1 cellular context compared by ENCODE assay signal in genomic region chr3:193843447-193844301, GRCh38.
TF ChIP-seq lines count a peak whose summit lies in the region.

No MANE protein-coding gene starts in this region.

TF ChIP-seq in HepG2, 621 proteins besides CTCF, POLR2A, EP300 and RAD21 (continued from another document and continues in another):
- TF ChIP-seq, protein P1, sequence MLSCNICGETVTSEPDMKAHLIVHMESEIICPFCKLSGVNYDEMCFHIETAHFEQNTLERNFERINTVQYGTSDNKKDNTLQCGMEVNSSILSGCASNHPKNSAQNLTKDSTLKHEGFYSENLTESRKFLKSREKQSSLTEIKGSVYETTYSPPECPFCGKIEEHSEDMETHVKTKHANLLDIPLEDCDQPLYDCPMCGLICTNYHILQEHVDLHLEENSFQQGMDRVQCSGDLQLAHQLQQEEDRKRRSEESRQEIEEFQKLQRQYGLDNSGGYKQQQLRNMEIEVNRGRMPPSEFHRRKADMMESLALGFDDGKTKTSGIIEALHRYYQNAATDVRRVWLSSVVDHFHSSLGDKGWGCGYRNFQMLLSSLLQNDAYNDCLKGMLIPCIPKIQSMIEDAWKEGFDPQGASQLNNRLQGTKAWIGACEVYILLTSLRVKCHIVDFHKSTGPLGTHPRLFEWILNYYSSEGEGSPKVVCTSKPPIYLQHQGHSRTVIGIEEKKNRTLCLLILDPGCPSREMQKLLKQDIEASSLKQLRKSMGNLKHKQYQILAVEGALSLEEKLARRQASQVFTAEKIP (CRISPR knock-in tag; IDR thresholded peaks at IDR 0.05; ENCODE audit: borderline replicate concordance), result no peak
- TF ChIP-seq NCOA2 (CRISPR knock-in tag; IDR thresholded peaks at IDR 0.05) (peak; percentile 26; the same call in 1 of the 2 replicates), KLF16 (CRISPR knock-in tag; IDR thresholded peaks at IDR 0.05) (no peak), PTBP1 (IDR thresholded peaks at IDR 0.05; ENCODE audit: low read depth, low read length, poor library complexity, severe bottlenecking) (no peak), CAMTA2 (CRISPR knock-in tag; IDR thresholded peaks at IDR 0.05; ENCODE audit: borderline replicate concordance) (no peak), DBP (CRISPR knock-in tag; IDR thresholded peaks at IDR 0.05; ENCODE audit: not compliant biosample characterization) (no peak), ZZZ3 (CRISPR knock-in tag; IDR thresholded peaks at IDR 0.05; ENCODE audit: borderline replicate concordance) (no peak), MLXIP (CRISPR knock-in tag; IDR thresholded peaks at IDR 0.05; ENCODE audit: borderline replicate concordance) (no peak), PITX1 (CRISPR knock-in tag; IDR thresholded peaks at IDR 0.05) (no peak), ZNF264 (CRISPR knock-in tag; IDR thresholded peaks at IDR 0.05) (no peak), ZNF670 (CRISPR knock-in tag; IDR thresholded peaks at IDR 0.05; ENCODE audit: borderline replicate concordance) (no peak), YEATS4 (CRISPR knock-in tag; IDR thresholded peaks at IDR 0.05; ENCODE audit: borderline replicate concordance) (no peak), LCORL (IDR thresholded peaks at IDR 0.05) (no peak), LCORL (CRISPR knock-in tag; IDR thresholded peaks at IDR 0.05) (0 out of 2 replicates have a peak, but pooled peaks have one; percentile 11), PRPF4 (IDR thresholded peaks at IDR 0.05; ENCODE audit: low read depth, low read length, poor library complexity, severe bottlenecking) (no peak), HNRNPH1 (optimal IDR thresholded peaks at IDR 0.05; ENCODE audit: low read depth, low read length) (no peak), PLRG1 (conservative IDR thresholded peaks at IDR 0.05) (no peak), ZSCAN30 (CRISPR knock-in tag; IDR thresholded peaks at IDR 0.05) (no peak), ZNF34 (CRISPR knock-in tag; IDR thresholded peaks at IDR 0.05; ENCODE audit: borderline replicate concordance) (no peak), ZNF331 (CRISPR knock-in tag; IDR thresholded peaks at IDR 0.05) (0 out of 2 replicates have a peak, but pooled peaks have one; percentile 18), ZNF256 (CRISPR knock-in tag; conservative IDR thresholded peaks at IDR 0.05) (no peak), ZNF552 (CRISPR knock-in tag; IDR thresholded peaks at IDR 0.05; ENCODE audit: borderline replicate concordance) (no peak), ZEB1 (IDR thresholded peaks at IDR 0.05; ENCODE audit: insufficient replicate concordance, low read depth) (peak; percentile 43), ZNF329 (CRISPR knock-in tag; IDR thresholded peaks at IDR 0.05; ENCODE audit: low read depth) (no peak), SIN3B (IDR thresholded peaks at IDR 0.05; ENCODE audit: low read length) (no peak), RBM22 (optimal IDR thresholded peaks at IDR 0.05; ENCODE audit: low read length) (no peak), SMAD9 (CRISPR knock-in tag; IDR thresholded peaks at IDR 0.05) (no peak), NONO (IDR thresholded peaks at IDR 0.05) (no peak), NONO (CRISPR knock-in tag; conservative IDR thresholded peaks at IDR 0.05) (no peak), FOXC1 (CRISPR knock-in tag; IDR thresholded peaks at IDR 0.05; ENCODE audit: borderline replicate concordance) (no peak), SOX5 (CRISPR knock-in tag; IDR thresholded peaks at IDR 0.05; ENCODE audit: borderline replicate concordance) (peak; percentile 36; the same call in 1 of the 2 replicates), RARA (CRISPR knock-in tag; IDR thresholded peaks at IDR 0.05) (peak; percentile 25; the same call in 1 of the 2 replicates), ZNF782 (CRISPR knock-in tag; IDR thresholded peaks at IDR 0.05; ENCODE audit: borderline replicate concordance) (no peak)
- TF ChIP-seq, protein P2, sequence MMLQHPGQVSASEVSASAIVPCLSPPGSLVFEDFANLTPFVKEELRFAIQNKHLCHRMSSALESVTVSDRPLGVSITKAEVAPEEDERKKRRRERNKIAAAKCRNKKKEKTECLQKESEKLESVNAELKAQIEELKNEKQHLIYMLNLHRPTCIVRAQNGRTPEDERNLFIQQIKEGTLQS (CRISPR knock-in tag; IDR thresholded peaks at IDR 0.05), result no peak
- TF ChIP-seq, protein P3, sequence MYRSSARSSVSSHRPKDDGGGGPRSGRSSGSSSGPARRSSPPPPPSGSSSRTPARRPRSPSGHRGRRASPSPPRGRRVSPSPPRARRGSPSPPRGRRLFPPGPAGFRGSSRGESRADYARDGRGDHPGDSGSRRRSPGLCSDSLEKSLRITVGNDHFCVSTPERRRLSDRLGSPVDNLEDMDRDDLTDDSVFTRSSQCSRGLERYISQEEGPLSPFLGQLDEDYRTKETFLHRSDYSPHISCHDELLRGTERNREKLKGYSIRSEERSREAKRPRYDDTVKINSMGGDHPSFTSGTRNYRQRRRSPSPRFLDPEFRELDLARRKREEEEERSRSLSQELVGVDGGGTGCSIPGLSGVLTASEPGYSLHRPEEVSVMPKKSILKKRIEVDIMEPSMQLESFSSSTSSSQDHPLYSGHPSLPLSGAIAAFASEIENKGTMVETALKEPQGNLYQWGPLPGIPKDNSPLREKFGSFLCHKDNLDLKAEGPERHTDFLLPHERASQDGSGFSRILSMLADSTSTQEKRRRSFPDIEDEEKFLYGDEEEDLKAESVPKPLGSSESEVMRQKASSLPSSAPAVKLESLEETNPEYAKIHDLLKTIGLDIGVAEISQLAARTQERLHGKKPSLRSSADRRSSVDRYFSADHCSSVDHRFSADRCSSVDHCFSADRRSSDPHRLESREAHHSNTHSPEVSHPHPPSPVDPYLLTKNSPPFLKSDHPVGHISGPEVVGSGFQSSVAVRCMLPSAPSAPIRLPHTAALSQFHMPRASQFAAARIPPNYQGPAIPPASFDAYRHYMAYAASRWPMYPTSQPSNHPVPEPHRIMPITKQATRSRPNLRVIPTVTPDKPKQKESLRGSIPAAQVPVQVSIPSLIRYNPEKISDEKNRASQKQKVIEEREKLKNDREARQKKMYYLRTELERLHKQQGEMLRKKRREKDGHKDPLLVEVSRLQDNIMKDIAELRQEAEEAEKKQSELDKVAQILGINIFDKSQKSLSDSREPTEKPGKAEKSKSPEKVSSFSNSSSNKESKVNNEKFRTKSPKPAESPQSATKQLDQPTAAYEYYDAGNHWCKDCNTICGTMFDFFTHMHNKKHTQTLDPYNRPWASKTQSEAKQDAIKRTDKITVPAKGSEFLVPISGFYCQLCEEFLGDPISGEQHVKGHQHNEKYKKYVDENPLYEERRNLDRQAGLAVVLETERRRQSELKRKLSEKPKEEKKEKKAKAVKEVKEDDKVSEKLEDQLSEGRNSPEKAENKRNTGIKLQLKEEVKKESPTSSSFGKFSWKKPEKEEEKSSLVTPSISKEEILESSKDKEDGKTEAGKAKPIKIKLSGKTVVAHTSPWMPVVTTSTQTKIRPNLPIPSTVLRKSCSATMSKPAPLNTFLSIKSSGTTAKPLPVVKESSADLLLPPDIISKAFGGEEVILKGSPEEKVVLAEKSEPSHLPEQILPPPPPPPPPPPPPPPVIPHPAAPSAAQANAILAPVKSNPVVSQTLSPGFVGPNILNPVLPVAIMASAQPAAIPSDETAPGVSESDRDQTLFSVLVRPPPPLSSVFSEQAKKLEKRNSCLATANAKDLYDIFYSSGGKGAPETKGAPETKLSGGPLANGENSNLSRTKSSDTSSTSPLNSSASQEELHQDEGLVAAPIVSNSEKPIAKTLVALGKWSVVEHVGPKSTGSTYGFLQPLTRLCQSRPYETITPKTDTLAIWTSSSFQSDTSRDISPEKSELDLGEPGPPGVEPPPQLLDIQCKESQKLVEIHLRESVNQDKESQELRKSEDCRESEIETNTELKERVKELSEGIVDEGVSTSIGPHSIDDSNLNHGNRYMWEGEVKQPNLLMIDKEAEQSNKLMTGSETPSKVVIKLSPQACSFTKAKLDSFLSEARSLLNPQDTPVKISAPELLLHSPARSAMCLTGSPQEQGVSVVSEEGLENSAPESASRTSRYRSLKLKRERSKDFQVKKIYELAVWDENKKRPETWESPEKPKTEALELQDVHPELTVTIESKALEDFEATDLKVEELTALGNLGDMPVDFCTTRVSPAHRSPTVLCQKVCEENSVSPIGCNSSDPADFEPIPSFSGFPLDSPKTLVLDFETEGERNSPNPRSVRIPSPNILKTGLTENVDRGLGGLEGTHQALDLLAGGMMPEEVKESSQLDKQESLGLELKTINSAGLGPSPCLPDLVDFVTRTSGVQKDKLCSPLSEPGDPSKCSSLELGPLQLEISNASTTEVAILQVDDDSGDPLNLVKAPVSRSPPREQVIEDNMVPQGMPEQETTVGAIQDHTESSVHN (CRISPR knock-in tag; IDR thresholded peaks at IDR 0.05), result no peak
- TF ChIP-seq, protein P4, sequence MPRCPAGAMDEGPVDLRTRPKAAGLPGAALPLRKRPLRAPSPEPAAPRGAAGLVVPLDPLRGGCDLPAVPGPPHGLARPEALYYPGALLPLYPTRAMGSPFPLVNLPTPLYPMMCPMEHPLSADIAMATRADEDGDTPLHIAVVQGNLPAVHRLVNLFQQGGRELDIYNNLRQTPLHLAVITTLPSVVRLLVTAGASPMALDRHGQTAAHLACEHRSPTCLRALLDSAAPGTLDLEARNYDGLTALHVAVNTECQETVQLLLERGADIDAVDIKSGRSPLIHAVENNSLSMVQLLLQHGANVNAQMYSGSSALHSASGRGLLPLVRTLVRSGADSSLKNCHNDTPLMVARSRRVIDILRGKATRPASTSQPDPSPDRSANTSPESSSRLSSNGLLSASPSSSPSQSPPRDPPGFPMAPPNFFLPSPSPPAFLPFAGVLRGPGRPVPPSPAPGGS (CRISPR knock-in tag; IDR thresholded peaks at IDR 0.05), result no peak
- TF ChIP-seq, protein P5, sequence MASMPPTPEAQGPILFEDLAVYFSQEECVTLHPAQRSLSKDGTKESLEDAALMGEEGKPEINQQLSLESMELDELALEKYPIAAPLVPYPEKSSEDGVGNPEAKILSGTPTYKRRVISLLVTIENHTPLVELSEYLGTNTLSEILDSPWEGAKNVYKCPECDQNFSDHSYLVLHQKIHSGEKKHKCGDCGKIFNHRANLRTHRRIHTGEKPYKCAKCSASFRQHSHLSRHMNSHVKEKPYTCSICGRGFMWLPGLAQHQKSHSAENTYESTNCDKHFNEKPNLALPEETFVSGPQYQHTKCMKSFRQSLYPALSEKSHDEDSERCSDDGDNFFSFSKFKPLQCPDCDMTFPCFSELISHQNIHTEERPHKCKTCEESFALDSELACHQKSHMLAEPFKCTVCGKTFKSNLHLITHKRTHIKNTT (CRISPR knock-in tag; IDR thresholded peaks at IDR 0.05), result no peak
- TF ChIP-seq, protein P6, sequence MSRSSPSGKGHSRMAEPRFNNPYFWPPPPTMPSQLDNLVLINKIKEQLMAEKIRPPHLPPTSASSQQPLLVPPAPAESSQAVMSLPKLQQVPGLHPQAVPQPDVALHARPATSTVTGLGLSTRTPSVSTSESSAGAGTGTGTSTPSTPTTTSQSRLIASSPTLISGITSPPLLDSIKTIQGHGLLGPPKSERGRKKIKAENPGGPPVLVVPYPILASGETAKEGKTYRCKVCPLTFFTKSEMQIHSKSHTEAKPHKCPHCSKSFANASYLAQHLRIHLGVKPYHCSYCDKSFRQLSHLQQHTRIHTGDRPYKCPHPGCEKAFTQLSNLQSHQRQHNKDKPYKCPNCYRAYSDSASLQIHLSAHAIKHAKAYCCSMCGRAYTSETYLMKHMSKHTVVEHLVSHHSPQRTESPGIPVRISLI (CRISPR knock-in tag; IDR thresholded peaks at IDR 0.05; ENCODE audit: borderline replicate concordance), result peak; percentile 76; the same call in 1 of the 2 replicates
- TF ChIP-seq, protein P7, sequence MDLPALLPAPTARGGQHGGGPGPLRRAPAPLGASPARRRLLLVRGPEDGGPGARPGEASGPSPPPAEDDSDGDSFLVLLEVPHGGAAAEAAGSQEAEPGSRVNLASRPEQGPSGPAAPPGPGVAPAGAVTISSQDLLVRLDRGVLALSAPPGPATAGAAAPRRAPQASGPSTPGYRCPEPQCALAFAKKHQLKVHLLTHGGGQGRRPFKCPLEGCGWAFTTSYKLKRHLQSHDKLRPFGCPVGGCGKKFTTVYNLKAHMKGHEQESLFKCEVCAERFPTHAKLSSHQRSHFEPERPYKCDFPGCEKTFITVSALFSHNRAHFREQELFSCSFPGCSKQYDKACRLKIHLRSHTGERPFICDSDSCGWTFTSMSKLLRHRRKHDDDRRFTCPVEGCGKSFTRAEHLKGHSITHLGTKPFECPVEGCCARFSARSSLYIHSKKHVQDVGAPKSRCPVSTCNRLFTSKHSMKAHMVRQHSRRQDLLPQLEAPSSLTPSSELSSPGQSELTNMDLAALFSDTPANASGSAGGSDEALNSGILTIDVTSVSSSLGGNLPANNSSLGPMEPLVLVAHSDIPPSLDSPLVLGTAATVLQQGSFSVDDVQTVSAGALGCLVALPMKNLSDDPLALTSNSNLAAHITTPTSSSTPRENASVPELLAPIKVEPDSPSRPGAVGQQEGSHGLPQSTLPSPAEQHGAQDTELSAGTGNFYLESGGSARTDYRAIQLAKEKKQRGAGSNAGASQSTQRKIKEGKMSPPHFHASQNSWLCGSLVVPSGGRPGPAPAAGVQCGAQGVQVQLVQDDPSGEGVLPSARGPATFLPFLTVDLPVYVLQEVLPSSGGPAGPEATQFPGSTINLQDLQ (CRISPR knock-in tag; IDR thresholded peaks at IDR 0.05), result no peak
- TF ChIP-seq, protein P8, sequence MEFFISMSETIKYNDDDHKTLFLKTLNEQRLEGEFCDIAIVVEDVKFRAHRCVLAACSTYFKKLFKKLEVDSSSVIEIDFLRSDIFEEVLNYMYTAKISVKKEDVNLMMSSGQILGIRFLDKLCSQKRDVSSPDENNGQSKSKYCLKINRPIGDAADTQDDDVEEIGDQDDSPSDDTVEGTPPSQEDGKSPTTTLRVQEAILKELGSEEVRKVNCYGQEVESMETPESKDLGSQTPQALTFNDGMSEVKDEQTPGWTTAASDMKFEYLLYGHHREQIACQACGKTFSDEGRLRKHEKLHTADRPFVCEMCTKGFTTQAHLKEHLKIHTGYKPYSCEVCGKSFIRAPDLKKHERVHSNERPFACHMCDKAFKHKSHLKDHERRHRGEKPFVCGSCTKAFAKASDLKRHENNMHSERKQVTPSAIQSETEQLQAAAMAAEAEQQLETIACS (CRISPR knock-in tag; IDR thresholded peaks at IDR 0.05), result no peak
